In genomic region chr3:197298858-197299854, GRCh38 we compare ENCODE assay signal across 8 cellular contexts. TPM values are rescaled to one million over a fixed set of nuclear protein-coding genes. Genes with fewer than 3 reads are reported as not detected.
DNase-seq lines count a peak whose midpoint lies in the region; ATAC-seq and TF ChIP-seq lines count a peak whose summit lies in the region.

No MANE protein-coding gene starts in this region.

- H3K27me3 ChIP-seq in DND-41 (ENCODE audit: insufficient read depth, low read length, poor library complexity) (peaks cover 21% of the 10 kb centered on the region), right cardiac atrium (ENCODE audit: control insufficient read depth, insufficient read depth) (no peaks in the 10 kb centered on the region), rectal smooth muscle tissue (ENCODE audit: control insufficient read depth, insufficient read depth, low read length) (no peaks in the 10 kb centered on the region)

- intact Hi-C loops in right cardiac atrium (cut with DNase I): no loop called here

- peak overlapping the region; percentile 89 for H3K9ac ChIP-seq in DND-41 (ENCODE audit: low read depth, low read length)
- peak overlapping the region; percentile 32 for H3K9ac ChIP-seq in rectal smooth muscle tissue (ENCODE audit: low read length)

- H3K4me1 Mint-ChIP-seq in activated naive CD8-positive, alpha-beta T cell treated with anti-CD3 and anti-CD28 coated beads, Interleukin-2, amount 50 U/mL, for 24 hours: peaks cover 27% of the 10 kb centered on the region

- H3K27ac ChIP-seq in DND-41 (ENCODE audit: low read length): peak overlapping the region; percentile 42; the same call in 1 of the 2 replicates
- H3K27ac ChIP-seq in right cardiac atrium (ENCODE audit: low read length): peak overlapping the region; percentile 30
- H3K27ac ChIP-seq in rectal smooth muscle tissue (ENCODE audit: low read depth, low read length): peak overlapping the region; percentile 6

- H3K9me3 ChIP-seq in DND-41 (ENCODE audit: insufficient read depth, low read length, severe bottlenecking) (no peaks in the 10 kb centered on the region), right cardiac atrium (ENCODE audit: control insufficient read depth, low read length) (no peaks in the 10 kb centered on the region)

- TF ChIP-seq CTCF in DND-41 (IDR thresholded peaks at IDR 0.05; ENCODE audit: borderline replicate concordance, extremely low read depth, low read length, poor library complexity, severe bottlenecking): no peak

- peak overlapping the region; percentile 97 for H3K4me2 ChIP-seq in DND-41 (ENCODE audit: insufficient read depth, low read length)

- no peaks in the 10 kb centered on the region for H3K9me3 Mint-ChIP-seq in activated naive CD8-positive, alpha-beta T cell treated with anti-CD3 and anti-CD28 coated beads, Interleukin-2, amount 50 U/mL, for 24 hours

- peaks cover 17% of the 10 kb centered on the region for H3K36me3 Mint-ChIP-seq in activated naive CD8-positive, alpha-beta T cell treated with anti-CD3 and anti-CD28 coated beads, Interleukin-2, amount 50 U/mL, for 24 hours (ENCODE audit: low read depth)

- ATAC-seq in DND-41 (ENCODE audit: insufficient read depth, low read depth) (0 out of 3 replicates have a peak, but pooled peaks have one; percentile 4), HG02943 (IDR thresholded peaks at IDR 0.05; ENCODE audit: low read depth, unreplicated experiment) (peak; percentile 22), right cardiac atrium (peak; percentile 11 to 27), HG02642 (IDR thresholded peaks at IDR 0.05; ENCODE audit: poor library complexity, unreplicated experiment) (no peak), HG03457 (IDR thresholded peaks at IDR 0.05; ENCODE audit: unreplicated experiment) (no peak)
- ATAC-seq in activated naive CD8-positive, alpha-beta T cell treated with anti-CD3 and anti-CD28 coated beads, Interleukin-2, amount 50 U/mL, for 24 hours: peak; percentile 11

- H3K27me3 Mint-ChIP-seq in activated naive CD8-positive, alpha-beta T cell treated with anti-CD3 and anti-CD28 coated beads, Interleukin-2, amount 50 U/mL, for 24 hours: peaks cover 23% of the 10 kb centered on the region

- H3K36me3 ChIP-seq in DND-41 (ENCODE audit: insufficient read depth, low read length) (peaks cover 20% of the 10 kb centered on the region; the same call in 1 of the 2 replicates), rectal smooth muscle tissue (ENCODE audit: control insufficient read depth, insufficient read depth, low read length) (no peaks in the 10 kb centered on the region)

- H4K20me1 ChIP-seq in DND-41 (ENCODE audit: insufficient read depth, low read length): no peaks in the 10 kb centered on the region

- H3K4me3 Mint-ChIP-seq in activated naive CD8-positive, alpha-beta T cell treated with anti-CD3 and anti-CD28 coated beads, Interleukin-2, amount 50 U/mL, for 24 hours: peak overlapping the region; percentile 90

- H3K79me2 ChIP-seq in DND-41 (ENCODE audit: insufficient read depth, low read length): peaks cover 31% of the 10 kb centered on the region

- peaks cover 39% of the 10 kb centered on the region for H3K4me1 ChIP-seq in DND-41 (ENCODE audit: insufficient read depth, low read length)
- no peaks in the 10 kb centered on the region for H3K4me1 ChIP-seq in right cardiac atrium (ENCODE audit: control insufficient read depth, insufficient read depth, low read length)
- no peaks in the 10 kb centered on the region for H3K4me1 ChIP-seq in rectal smooth muscle tissue (ENCODE audit: control insufficient read depth, insufficient read depth, low read length)

- 10% methylated on average over 43 of the region's 43 CpGs for WGBS in right cardiac atrium

- DNase-seq in DND-41: peak; percentile 23
- peak; percentile 31 for DNase-seq in OCI-M2 (lab: John Stamatoyannopoulos, UW; ENCODE audit: unreplicated experiment)
- DNase-seq in activated naive CD8-positive, alpha-beta T cell treated with anti-CD3 and anti-CD28 coated beads, Interleukin-2, amount 50 U/mL, for 24 hours: peak; percentile 45
- DNase-seq in right cardiac atrium: peak; percentile 35 to 57 (median 56)

- H2AFZ ChIP-seq in DND-41 (ENCODE audit: low read depth, low read length): peak overlapping the region; percentile 99

- peak overlapping the region; percentile 93 to 96 for H3K4me3 ChIP-seq in DND-41 (ENCODE audit: low read depth in 1 of 2, low read length in 2 of 2)
- peak overlapping the region; percentile 69 for H3K4me3 ChIP-seq in right cardiac atrium (ENCODE audit: low read length)
- peak overlapping the region; percentile 96 for H3K4me3 ChIP-seq in rectal smooth muscle tissue (ENCODE audit: low read length)

- H3K27ac Mint-ChIP-seq in activated naive CD8-positive, alpha-beta T cell treated with anti-CD3 and anti-CD28 coated beads, Interleukin-2, amount 50 U/mL, for 24 hours: peak overlapping the region; percentile 85

RNA-seq across cellular contexts. Expression of gene DLG1, which starts 0.7 kb away (rescaled TPM):
- 10 to 100 TPM; 51.1 to 55.0 (median 53.0) TPM for total RNA-seq in right cardiac atrium
- polyA plus RNA-seq in right cardiac atrium: 14.6 TPM

Comparison
In these comparisons a context has a peak if more than half of its experiments do, and no peak if none do; other contexts are left out.
1. ATAC-seq: peak in DND-41 (single experiment), HG02943 (single experiment), activated naive CD8-positive, alpha-beta T cell treated with anti-CD3 and anti-CD28 coated beads, Interleukin-2, amount 50 U/mL, for 24 hours (single experiment) and right cardiac atrium (2 of 2); none in HG02642 (single experiment) and HG03457 (single experiment).
2. Peak in every context shown above with its lines, with median percentiles within 50 percentile points of each other: DNase-seq, H3K27ac ChIP-seq and H3K4me3 ChIP-seq.